ENCODE assay signal across 8 cellular contexts in the genomic region with DNA sequence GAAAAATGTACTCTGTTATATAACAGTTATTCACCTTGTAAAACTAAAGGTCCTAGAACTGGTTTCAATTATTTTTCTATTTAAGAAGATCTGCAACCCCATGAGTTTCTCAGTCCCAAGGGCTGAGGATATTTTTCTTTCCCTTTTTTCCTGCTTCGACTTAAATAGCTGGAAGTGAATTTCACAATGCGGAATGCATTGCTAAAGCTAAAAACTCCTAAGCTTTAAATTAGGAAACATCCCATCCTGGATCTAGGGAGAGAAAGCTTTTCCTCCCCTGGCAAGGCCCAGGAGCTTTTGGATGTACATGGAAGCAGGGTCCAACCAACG. TPM values are rescaled to one million over a fixed set of nuclear protein-coding genes. Genes with fewer than 3 reads are reported as not detected.
DNase-seq lines count a peak whose midpoint lies in the region; ATAC-seq and TF ChIP-seq lines count a peak whose summit lies in the region.

No MANE protein-coding gene starts in this region.

- H3K9me3 ChIP-seq in AG04450 (ENCODE audit: control insufficient read depth, insufficient read depth, low read length) (no peaks in the 10 kb centered on the region), NT2/D1 (ENCODE audit: insufficient read depth, low read length) (no peaks in the 10 kb centered on the region)

- H3K36me3 Mint-ChIP-seq in nephron (ENCODE audit: low read depth): no peaks in the 10 kb centered on the region

- TF ChIP-seq CTCF in AG04450 (IDR thresholded peaks at IDR 0.05; ENCODE audit: low read depth, low read length) (no peak), epithelial cell of esophagus (IDR thresholded peaks at IDR 0.05; ENCODE audit: insufficient read depth, low read depth, low read length, missing control alignments) (no peak), nephron (IDR thresholded peaks at IDR 0.05; ENCODE audit: unreplicated experiment in 3 of 3) (no peak)

- no peaks in the 10 kb centered on the region for H3K27me3 ChIP-seq in AG04450 (ENCODE audit: control insufficient read depth, insufficient read depth, low read length)
- H3K27me3 ChIP-seq in NT2/D1 (ENCODE audit: insufficient read depth, insufficient read length): peaks cover 34% of the 10 kb centered on the region

- no peak for ATAC-seq in HG02852 (IDR thresholded peaks at IDR 0.05; ENCODE audit: unreplicated experiment)
- no peak for ATAC-seq in HG03039 (IDR thresholded peaks at IDR 0.05; ENCODE audit: unreplicated experiment)

- CTCF ChIA-PET in AG04450 (lab: Charles Lee): interaction anchor here (1.9 kb wide), 1 partner anchor 358 kb away, joined by 5 read pairs; no protein-coding TSS in a partner anchor

- no peaks in the 10 kb centered on the region for H3K36me3 ChIP-seq in NT2/D1 (ENCODE audit: insufficient read depth, insufficient read length, low read length)

- H3K9ac ChIP-seq in NT2/D1 (ENCODE audit: insufficient read length, low read depth): peak overlapping the region; percentile 81

- H3K9me3 Mint-ChIP-seq in nephron: no peaks in the 10 kb centered on the region

- H3K27ac ChIP-seq in AG04450 (ENCODE audit: low read depth, low read length): peak overlapping the region; percentile 84

- H3K27me3 Mint-ChIP-seq in nephron (ENCODE audit: low read depth): peaks cover 37% of the 10 kb centered on the region

- peak overlapping the region; percentile 84 to 93 (median 84) for H3K4me3 Mint-ChIP-seq in nephron

- DNase-seq in AG04450 (ENCODE audit: low read depth, low spot score) (no peak), NT2/D1 (ENCODE audit: low read depth, low spot score) (no peak), epithelial cell of esophagus (ENCODE audit: low read depth) (no peak), cerebellum (ENCODE audit: low spot score) (no peak), HT-29 (ENCODE audit: low spot score) (no peak)

- peaks cover 4% of the 10 kb centered on the region for H3K4me1 ChIP-seq in NT2/D1 (ENCODE audit: insufficient read depth, insufficient read length)

- peaks cover 16% of the 10 kb centered on the region for H3K4me1 Mint-ChIP-seq in nephron

- POLR2A ChIA-PET in AG04450 (lab: Yijun Ruan, JAX): no interaction called here

- peak overlapping the region; percentile 62 to 96 (median 73) for H3K27ac Mint-ChIP-seq in nephron

- peak overlapping the region; percentile 65 for H3K4me3 ChIP-seq in AG04450 (ENCODE audit: low read depth, low read length)
- peak overlapping the region; percentile 62 for H3K4me3 ChIP-seq in NT2/D1 (ENCODE audit: insufficient read length, low read depth)
- H3K4me3 ChIP-seq in epithelial cell of esophagus (ENCODE audit: low read length): peak overlapping the region; percentile 30

RNA-seq across cellular contexts. Expression of gene RFX8, which starts 1.4 kb away (rescaled TPM):
- 1.8 and 2.3 TPM in 2 replicates for polyA plus RNA-seq in AG04450 (2011; rRNA removed)
- polyA minus RNA-seq in AG04450 (2011; rRNA and poly(A)+ RNA removed): 3.3 and 3.9 TPM in 2 replicates
- 0.36 TPM for total RNA-seq in cerebellum
- not detected in 2 replicates for total RNA-seq in HT-29 (2014; rRNA removed; shearing (Covaris generic))
